In the genomic region with DNA sequence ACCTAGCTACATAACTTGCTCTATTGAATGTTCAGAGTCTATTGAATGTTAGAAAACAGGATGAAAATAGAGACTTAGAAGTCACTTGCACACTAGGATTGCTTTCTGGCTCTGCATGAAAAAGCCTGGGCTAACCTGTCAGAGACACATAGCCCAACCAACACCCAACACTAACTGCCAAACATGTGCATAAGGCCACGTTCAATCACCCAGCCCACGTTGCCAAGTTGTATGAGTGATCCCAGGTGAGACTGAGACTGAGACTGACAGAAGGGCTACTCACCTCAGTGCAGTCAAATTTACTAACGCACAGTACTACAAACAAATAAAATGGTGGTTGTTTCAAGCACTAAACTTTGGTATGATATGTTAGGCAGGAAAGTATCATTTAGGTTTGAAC, we compare ENCODE assay signal across 20 cellular contexts.
DNase-seq lines count a peak whose midpoint lies in the region; ATAC-seq, FAIRE-seq and TF ChIP-seq lines count a peak whose summit lies in the region.
"Had no signal": no experiment of that assay in that cellular context is flagged by ENCODE, and none has a peak within 500 bp of the region (broad histone marks: within the 10 kb centered on the region; RNA-seq: fewer than 3 reads in every experiment).

No MANE protein-coding gene starts in this region.

- TF ChIP-seq CTCF in liver (IDR thresholded peaks at IDR 0.05; ENCODE audit: low read depth, low read length, missing input control): no peak
- no peak for TF ChIP-seq CTCF in HepG2 (CRISPR knock-in tag; IDR thresholded peaks at IDR 0.05)
- TF ChIP-seq CTCF in right lobe of liver (IDR thresholded peaks at IDR 0.05): no peak

- H2BK120ac ChIP-seq in trophoblast cell (ENCODE audit: insufficient read depth, low read length, poor library complexity): no peak overlapping the region

- H3K27ac ChIP-seq in liver (ENCODE audit: low read depth in 1 of 2, low read length in 2 of 2) (peak overlapping the region; percentile 66 to 67), HepG2 (ENCODE audit: extremely low read length, insufficient read depth, low read length) (no peak overlapping the region), right lobe of liver (peak overlapping the region; percentile 60 to 72 (median 61)), trophoblast cell (ENCODE audit: low read depth, low read length) (no peak overlapping the region), caudate nucleus (ENCODE audit: low read depth, low read length) (no peak overlapping the region)
- H3K27ac ChIP-seq: 22Rv1, BLaER1, C4-2B had no signal

- H3K27me3 ChIP-seq in liver (ENCODE audit: control insufficient read depth in 4 of 4, insufficient read depth in 4 of 4, low read length in 3 of 4): no peaks in the 10 kb centered on the region
- H3K27me3 ChIP-seq in HepG2 (ENCODE audit: control insufficient read depth in 1 of 2, insufficient read depth in 2 of 2, low read length in 2 of 2): no peaks in the 10 kb centered on the region
- H3K27me3 ChIP-seq in right lobe of liver: no peaks in the 10 kb centered on the region
- no peaks in the 10 kb centered on the region for H3K27me3 ChIP-seq in trophoblast cell (ENCODE audit: insufficient read depth, low read length)
- H3K27me3 ChIP-seq: BLaER1 had no signal

- POLR2A ChIA-PET in HepG2 (lab: Yijun Ruan, JAX): no interaction called here

- H2BK12ac ChIP-seq in trophoblast cell (ENCODE audit: low read length): no peak overlapping the region

- H3K36me3 ChIP-seq in liver (ENCODE audit: control insufficient read depth in 4 of 4, insufficient read depth in 3 of 4, low read depth in 1 of 4, low read length in 3 of 4) (no peaks in the 10 kb centered on the region), HepG2 (replicated peaks in 1 of 2; ENCODE audit: control insufficient read depth in 1 of 2, insufficient read depth in 2 of 2, low read length in 2 of 2) (no peaks in the 10 kb centered on the region), right lobe of liver (no peaks in the 10 kb centered on the region), trophoblast cell (ENCODE audit: control insufficient read depth in 1 of 2, insufficient read depth in 2 of 2, low read length in 2 of 2) (no peaks in the 10 kb centered on the region)
- H3K36me3 ChIP-seq: BLaER1 had no signal

- TF ChIP-seq EP300 in HepG2 (IDR thresholded peaks at IDR 0.05; ENCODE audit: low read depth in 2 of 2, low read length in 2 of 2): no peak
- TF ChIP-seq EP300 in HepG2 (CRISPR knock-in tag; IDR thresholded peaks at IDR 0.05; ENCODE audit: borderline replicate concordance): no peak

- peaks cover 3 to 55% (median 38%) of the 10 kb centered on the region in 4 donors for H3K4me1 ChIP-seq in liver (ENCODE audit: control insufficient read depth in 4 of 4, insufficient read depth in 4 of 4, low read length in 3 of 4)
- peaks cover 62% of the 10 kb centered on the region for H3K4me1 ChIP-seq in HepG2 (ENCODE audit: insufficient read depth, low read length)
- H3K4me1 ChIP-seq in right lobe of liver: peaks cover 0 to 57% (median 24%) of the 10 kb centered on the region in 4 donors
- H3K4me1 ChIP-seq in trophoblast cell (ENCODE audit: control insufficient read depth in 1 of 2, insufficient read depth in 2 of 2, low read length in 2 of 2): no peaks in the 10 kb centered on the region
- H3K4me1 ChIP-seq: BLaER1, Caco-2 had no signal

- intact Hi-C loops in HepG2 (cut with micrococcal nuclease; ENCODE audit: unreplicated experiment): no loop called here
- intact Hi-C loops in right lobe of liver (cut with DNase I): no loop called here

- no TSS peak for BruUV-seq in HepG2 (replicated peaks; lab: Mats Ljungman, UMichigan)

- no peak for ATAC-seq in HepG2
- ATAC-seq in right lobe of liver: peak in 2 of 4 donors; percentile 21 to 60
- ATAC-seq: CD8-positive, alpha-beta T cell; HCT116 had no signal

- H2AK5ac ChIP-seq in trophoblast cell (ENCODE audit: low read length): no peak overlapping the region

- H2AFZ ChIP-seq in HepG2 (ENCODE audit: low read length): no peak overlapping the region
- no peak overlapping the region for H2AFZ ChIP-seq in trophoblast cell (ENCODE audit: insufficient read depth, low read length, poor library complexity)

- H2BK5ac ChIP-seq in trophoblast cell (ENCODE audit: low read depth, low read length, poor library complexity): no peak overlapping the region

- H3K4me2 ChIP-seq in HepG2 (ENCODE audit: low read depth, low read length): no peak overlapping the region
- H3K4me2 ChIP-seq in trophoblast cell (ENCODE audit: low read length): no peak overlapping the region
- H3K4me2 ChIP-seq: BLaER1 had no signal

- peak overlapping the region; percentile 11 for H3K23ac ChIP-seq in trophoblast cell (ENCODE audit: low read length)

- no peak overlapping the region for H3K18ac ChIP-seq in trophoblast cell (ENCODE audit: low read length)

- H3K9ac ChIP-seq in liver (ENCODE audit: low read depth in 1 of 2, low read length in 2 of 2) (no peak overlapping the region), HepG2 (ENCODE audit: insufficient read depth, low read depth, low read length) (no peak overlapping the region), trophoblast cell (ENCODE audit: low read length) (no peak overlapping the region)
- H3K9ac ChIP-seq: BLaER1 had no signal

- FAIRE-seq in HepG2 (lab: Jason Lieb, UNC): no peak
- FAIRE-seq: A204.1, G401.6, GM12892, H1 had no signal

- no peak for DNase-seq in HepG2 (ENCODE audit: low spot score)
- peak in 1 of 3 donors; percentile 59 for DNase-seq in right lobe of liver
- DNase-seq in trophoblast cell: no peak
- DNase-seq in NCI-H345 (lab: John Stamatoyannopoulos, UW): no peak
- DNase-seq in caudate nucleus (lab: John Stamatoyannopoulos, UW): no peak
- DNase-seq: Caco-2; CD4-positive, CD25-positive, alpha-beta regulatory T cell; CD8-positive, alpha-beta T cell; DMS153; DND-41; H7 had no signal

- TF ChIP-seq POLR2A in HepG2 (IDR thresholded peaks at IDR 0.05; ENCODE audit: insufficient read depth in 1 of 2, low read depth in 2 of 2, low read length in 2 of 2) (no peak), right lobe of liver (IDR thresholded peaks at IDR 0.05) (no peak)

- H3K14ac ChIP-seq in trophoblast cell (ENCODE audit: low read length): no peak overlapping the region

- no peak overlapping the region for H4K8ac ChIP-seq in trophoblast cell (ENCODE audit: low read depth, low read length)

- H4K20me1 ChIP-seq in HepG2 (ENCODE audit: insufficient read depth, low read length): no peaks in the 10 kb centered on the region
- H4K20me1 ChIP-seq: BLaER1 had no signal

- no peak overlapping the region for H4K91ac ChIP-seq in trophoblast cell (ENCODE audit: low read depth, low read length)

- CTCF ChIA-PET in HepG2 (lab: Yijun Ruan, JAX; ENCODE audit: low intra/inter-chr PET ratio, low total read pairs): no interaction called here

- H3K79me2 ChIP-seq in HepG2 (ENCODE audit: insufficient read depth, low read length) (no peaks in the 10 kb centered on the region), trophoblast cell (ENCODE audit: control insufficient read depth, insufficient read depth, low read length, poor library complexity) (no peaks in the 10 kb centered on the region)

- in situ Hi-C loops in HepG2 (cut with HindIII; ENCODE audit: extremely low pct_ligation_motif_present, low pct_unique_long_range_greater_than_20kb): no loop called here

- H3K4ac ChIP-seq in trophoblast cell (ENCODE audit: low read depth, low read length): no peak overlapping the region

- H4K12ac ChIP-seq in trophoblast cell (ENCODE audit: low read depth, low read length): no peak overlapping the region

- WGBS in liver: 42% methylated on average over 3 of the region's 3 CpGs
- WGBS in HepG2 (ENCODE audit: low lambda C conversion rate): 90% methylated on average over 3 of the region's 3 CpGs
- 34% methylated on average over 3 of the region's 3 CpGs for WGBS in right lobe of liver (ENCODE audit: insufficient coverage, low coverage, low lambda C conversion rate, missing lambda C conversion rate)
- WGBS in trophoblast cell (ENCODE audit: extremely low coverage, insufficient coverage, insufficient read length): no CpG with 5 or more reads among the region's 3 CpGs

- H3K4me3 ChIP-seq in liver (ENCODE audit: low read depth in 1 of 3, low read length in 3 of 3) (no peak overlapping the region), HepG2 (replicated peaks in 1 of 3; ENCODE audit: insufficient read depth in 1 of 3, low read depth in 2 of 3, low read length in 3 of 3) (no peak overlapping the region), right lobe of liver (no peak overlapping the region), trophoblast cell (ENCODE audit: low read depth, low read length) (no peak overlapping the region)
- H3K4me3 ChIP-seq: BLaER1 had no signal

- TF ChIP-seq RAD21 in liver (IDR thresholded peaks at IDR 0.05) (no peak), HepG2 (CRISPR knock-in tag; IDR thresholded peaks at IDR 0.05) (no peak)

- H3K9me3 ChIP-seq in liver (ENCODE audit: control insufficient read depth in 4 of 4, low read length in 3 of 4) (no peaks in the 10 kb centered on the region), HepG2 (ENCODE audit: low read length) (no peaks in the 10 kb centered on the region), right lobe of liver (no peaks in the 10 kb centered on the region), trophoblast cell (ENCODE audit: insufficient read depth, low read depth, low read length) (no peaks in the 10 kb centered on the region)
- H3K9me3 ChIP-seq: BLaER1, Caco-2 had no signal

- no peaks in the 10 kb centered on the region for H3K79me1 ChIP-seq in trophoblast cell (ENCODE audit: low read length)

TF ChIP-seq in liver, 16 proteins besides CTCF, POLR2A, EP300 and RAD21:
- TF ChIP-seq SP1 (IDR thresholded peaks at IDR 0.05): no peak
- TF ChIP-seq YY1 (IDR thresholded peaks at IDR 0.05): no peak
- no peak for TF ChIP-seq EGR1 (IDR thresholded peaks at IDR 0.05; ENCODE audit: low read depth in 2 of 2)
- peak in 1 of 2 donors; percentile 6 for TF ChIP-seq HNF4A (conservative IDR thresholded peaks at IDR 0.05)
- no peak for TF ChIP-seq NR2F2 (IDR thresholded peaks at IDR 0.05)
- no peak for TF ChIP-seq TAF1 (conservative IDR thresholded peaks at IDR 0.05)

TF ChIP-seq in HepG2, 621 proteins besides CTCF, POLR2A, EP300 and RAD21 (continues in another document):
- no peak for TF ChIP-seq ZNF775 (CRISPR knock-in tag; IDR thresholded peaks at IDR 0.05; ENCODE audit: borderline replicate concordance)
- TF ChIP-seq, protein P1, sequence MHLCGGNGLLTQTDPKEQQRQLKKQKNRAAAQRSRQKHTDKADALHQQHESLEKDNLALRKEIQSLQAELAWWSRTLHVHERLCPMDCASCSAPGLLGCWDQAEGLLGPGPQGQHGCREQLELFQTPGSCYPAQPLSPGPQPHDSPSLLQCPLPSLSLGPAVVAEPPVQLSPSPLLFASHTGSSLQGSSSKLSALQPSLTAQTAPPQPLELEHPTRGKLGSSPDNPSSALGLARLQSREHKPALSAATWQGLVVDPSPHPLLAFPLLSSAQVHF (CRISPR knock-in tag; IDR thresholded peaks at IDR 0.05): no peak
- TF ChIP-seq, protein P2, sequence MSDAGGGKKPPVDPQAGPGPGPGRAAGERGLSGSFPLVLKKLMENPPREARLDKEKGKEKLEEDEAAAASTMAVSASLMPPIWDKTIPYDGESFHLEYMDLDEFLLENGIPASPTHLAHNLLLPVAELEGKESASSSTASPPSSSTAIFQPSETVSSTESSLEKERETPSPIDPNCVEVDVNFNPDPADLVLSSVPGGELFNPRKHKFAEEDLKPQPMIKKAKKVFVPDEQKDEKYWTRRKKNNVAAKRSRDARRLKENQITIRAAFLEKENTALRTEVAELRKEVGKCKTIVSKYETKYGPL (CRISPR knock-in tag; IDR thresholded peaks at IDR 0.05): no peak

Comparison
In these comparisons a context has a peak if more than half of its experiments do, and no peak if none do; other contexts are left out.
1. H3K27ac ChIP-seq: peak in liver (2 of 2) and right lobe of liver (3 of 3); none in HepG2 (single experiment), trophoblast cell (single experiment) and caudate nucleus (single experiment).